ENCODE assay signal across 9 cellular contexts in the genomic region with DNA sequence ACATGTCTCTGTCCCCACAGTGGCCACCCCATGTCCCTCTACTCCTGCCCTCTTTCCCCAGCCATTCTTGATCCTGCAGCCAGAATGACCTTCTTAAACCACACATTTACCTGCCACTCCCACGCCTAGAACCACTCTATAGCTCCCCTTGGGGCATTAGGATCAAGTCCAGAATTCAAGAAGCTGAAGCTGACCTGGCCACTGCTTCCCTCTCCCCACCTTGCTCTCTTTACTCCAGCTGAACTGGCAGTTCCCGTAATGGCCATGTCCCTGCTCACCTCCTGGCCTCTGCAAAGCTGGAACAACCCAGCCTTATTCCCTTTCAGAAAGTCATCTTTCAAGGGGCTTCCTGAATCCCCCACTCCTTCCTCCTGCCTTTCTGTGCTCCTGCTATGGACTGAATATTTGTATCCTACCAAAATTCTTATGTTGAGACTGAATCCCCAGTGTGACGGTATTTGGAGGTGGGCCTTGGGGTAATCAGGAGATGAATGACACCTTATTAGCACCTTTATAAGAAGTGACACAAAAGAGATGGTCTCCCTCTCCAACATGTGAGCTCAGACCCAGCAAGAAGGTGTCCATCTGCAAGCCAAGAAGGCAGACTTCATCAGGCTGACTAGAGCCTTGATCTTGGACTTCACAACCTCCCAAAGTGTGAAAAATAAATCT. TPM values are rescaled to one million over a fixed set of nuclear protein-coding genes. Genes with fewer than 3 reads are reported as not detected.
DNase-seq lines count a peak whose midpoint lies in the region; ATAC-seq and TF ChIP-seq lines count a peak whose summit lies in the region.
"Had no signal": no experiment of that assay in that cellular context is flagged by ENCODE, and none has a peak within 500 bp of the region (broad histone marks: within the 10 kb centered on the region; RNA-seq: fewer than 3 reads in every experiment).

No MANE protein-coding gene starts in this region.

- H3K9me2 ChIP-seq in hepatocyte (replicated peaks; ENCODE audit: insufficient read depth) = no peaks in the 10 kb centered on the region

- ATAC-seq in HG03045 (IDR thresholded peaks at IDR 0.05; ENCODE audit: unreplicated experiment) = no peak
- no peak for ATAC-seq in HG03342 (IDR thresholded peaks at IDR 0.05; ENCODE audit: unreplicated experiment)

- H2AFZ ChIP-seq in hepatocyte (no peak overlapping the region), smooth muscle cell (ENCODE audit: low read depth) (no peak overlapping the region)

- H3K79me2 ChIP-seq in hepatocyte = peaks cover 79% of the 10 kb centered on the region
- H3K79me2 ChIP-seq in smooth muscle cell (ENCODE audit: low read depth) = peaks cover 71% of the 10 kb centered on the region

- H3K9me3 ChIP-seq in HEK293 (ENCODE audit: control insufficient read depth, insufficient read depth, low read depth, low read length) (no peaks in the 10 kb centered on the region), WERI-Rb-1 (ENCODE audit: severe bottlenecking) (no peaks in the 10 kb centered on the region), hepatocyte (ENCODE audit: low read depth) (no peaks in the 10 kb centered on the region), smooth muscle cell (replicated peaks; ENCODE audit: low read depth) (no peaks in the 10 kb centered on the region)

- H3K36me3 ChIP-seq in HEK293 (ENCODE audit: control insufficient read depth in 2 of 2, insufficient read depth in 1 of 2, low read length in 2 of 2) = peaks cover 0 to 25% of the 10 kb centered on the region in 2 experiments; a peak in 1 of 3 replicates
- H3K36me3 ChIP-seq in WERI-Rb-1 = peaks cover 23% of the 10 kb centered on the region
- H3K36me3 ChIP-seq in hepatocyte (replicated peaks; ENCODE audit: insufficient read depth, low read depth) = peaks cover 10% of the 10 kb centered on the region
- peaks cover 8% of the 10 kb centered on the region for H3K36me3 ChIP-seq in smooth muscle cell (ENCODE audit: low read depth)

- H4K20me1 ChIP-seq in hepatocyte (ENCODE audit: insufficient read depth, poor library complexity, severe bottlenecking) (peaks cover 74% of the 10 kb centered on the region), smooth muscle cell (ENCODE audit: low read depth) (peaks cover 87% of the 10 kb centered on the region)

- POLR2A ChIA-PET in HEK293 (lab: Yijun Ruan, JAX) = interaction anchor here (1.6 kb wide), 1 partner anchor 42 kb away, joined by 5 read pairs; no protein-coding TSS in a partner anchor

- peak overlapping the region; percentile 100 for H3K9ac ChIP-seq in smooth muscle cell (ENCODE audit: low read depth)

- H3K27ac ChIP-seq in HEK293 (ENCODE audit: extremely low read depth, low read depth, low read length) = no peak overlapping the region
- peak overlapping the region; percentile 87 for H3K27ac ChIP-seq in WERI-Rb-1
- H3K27ac ChIP-seq in hepatocyte = peak overlapping the region; percentile 100
- H3K27ac ChIP-seq in smooth muscle cell (ENCODE audit: low read depth) = peak overlapping the region; percentile 97

- H3K4me2 ChIP-seq in hepatocyte = peak overlapping the region; percentile 95
- H3K4me2 ChIP-seq in smooth muscle cell = peak overlapping the region; percentile 87

- peaks cover 17% of the 10 kb centered on the region for H3K4me1 ChIP-seq in HEK293 (ENCODE audit: control insufficient read depth, insufficient read depth, low read length)
- peaks cover 69% of the 10 kb centered on the region for H3K4me1 ChIP-seq in hepatocyte (ENCODE audit: insufficient read depth)
- H3K4me1 ChIP-seq in smooth muscle cell (ENCODE audit: low read depth) = peaks cover 34% of the 10 kb centered on the region

- H3K4me3 ChIP-seq in HEK293 (ENCODE audit: low read depth, low read length) (no peak overlapping the region), WERI-Rb-1 (ENCODE audit: low read depth, low read length) (no peak overlapping the region), hepatocyte (no peak overlapping the region), smooth muscle cell (peak overlapping the region; percentile 80)

- no peaks in the 10 kb centered on the region for H3K27me3 ChIP-seq in WERI-Rb-1 (ENCODE audit: insufficient read depth, low read depth, severe bottlenecking)
- no peaks in the 10 kb centered on the region for H3K27me3 ChIP-seq in hepatocyte
- H3K27me3 ChIP-seq in smooth muscle cell (ENCODE audit: low read depth) = no peaks in the 10 kb centered on the region

- DNase-seq in WERI-Rb-1 (no peak), hepatocyte (ENCODE audit: low spot score) (no peak), smooth muscle cell (lab: John Stamatoyannopoulos, UW; ENCODE audit: unreplicated experiment) (no peak), NCI-H524 treated with DMSO at 0.1 percent for 48 hours (lab: John Stamatoyannopoulos, UW) (no peak), NCI-H1436 (lab: John Stamatoyannopoulos, UW) (no peak)
- DNase-seq: NCI-H446 treated with DMSO at 0.1 percent for 48 hours had no signal

- H3F3A ChIP-seq in smooth muscle cell (ENCODE audit: low read depth) = peaks cover 67% of the 10 kb centered on the region

- TF ChIP-seq CTCF in HEK293 (tag by site-specific recombination; IDR thresholded peaks at IDR 0.05) (no peak), WERI-Rb-1 (IDR thresholded peaks at IDR 0.05; ENCODE audit: low read depth, low read length) (no peak), hepatocyte (IDR thresholded peaks at IDR 0.05; ENCODE audit: poor library complexity) (no peak), smooth muscle cell (IDR thresholded peaks at IDR 0.05; ENCODE audit: borderline replicate concordance, insufficient read depth, poor library complexity, severe bottlenecking) (no peak)

- WGBS in hepatocyte (ENCODE audit: low lambda C conversion rate, missing lambda C conversion rate) = 67% methylated on average over 3 of the region's 3 CpGs
- WGBS in smooth muscle cell (ENCODE audit: low lambda C conversion rate) = 42% methylated on average over 3 of the region's 3 CpGs

- CTCF ChIA-PET in HEK293 (lab: Yijun Ruan, JAX) = interaction anchor here (1.1 to 2.4 kb wide), 6 partner anchors 19 to 40 kb away, joined by 3 to 11 read pairs (median 4); no protein-coding TSS in a partner anchor

TF ChIP-seq in HEK293, 187 proteins besides CTCF, POLR2A, EP300 and RAD21:
- TF ChIP-seq SP2 (tag by site-specific recombination; IDR thresholded peaks at IDR 0.05) = no peak
- peak; percentile 86 for TF ChIP-seq ZNF10 (tag by site-specific recombination; IDR thresholded peaks at IDR 0.05)
- TF ChIP-seq ZSCAN16 (tag by site-specific recombination; IDR thresholded peaks at IDR 0.05) = no peak
- TF ChIP-seq, protein P1, sequence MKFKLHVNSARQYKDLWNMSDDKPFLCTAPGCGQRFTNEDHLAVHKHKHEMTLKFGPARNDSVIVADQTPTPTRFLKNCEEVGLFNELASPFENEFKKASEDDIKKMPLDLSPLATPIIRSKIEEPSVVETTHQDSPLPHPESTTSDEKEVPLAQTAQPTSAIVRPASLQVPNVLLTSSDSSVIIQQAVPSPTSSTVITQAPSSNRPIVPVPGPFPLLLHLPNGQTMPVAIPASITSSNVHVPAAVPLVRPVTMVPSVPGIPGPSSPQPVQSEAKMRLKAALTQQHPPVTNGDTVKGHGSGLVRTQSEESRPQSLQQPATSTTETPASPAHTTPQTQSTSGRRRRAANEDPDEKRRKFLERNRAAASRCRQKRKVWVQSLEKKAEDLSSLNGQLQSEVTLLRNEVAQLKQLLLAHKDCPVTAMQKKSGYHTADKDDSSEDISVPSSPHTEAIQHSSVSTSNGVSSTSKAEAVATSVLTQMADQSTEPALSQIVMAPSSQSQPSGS (tag by site-specific recombination; IDR thresholded peaks at IDR 0.05; ENCODE audit: low read depth) = no peak
- no peak for TF ChIP-seq ZNF175 (tag by site-specific recombination; IDR thresholded peaks at IDR 0.05)

RNA-seq across cellular contexts. Expression of gene CSRNP1, which starts 3.8 kb away (rescaled TPM):
- total RNA-seq in hepatocyte = 71.6 and 78.7 TPM in 2 replicates
- polyA plus RNA-seq in hepatocyte = 112 and 115 TPM in 2 replicates
- 124 and 159 TPM in 2 replicates for total RNA-seq in smooth muscle cell
- 198 and 252 TPM in 2 replicates for polyA plus RNA-seq in smooth muscle cell

RNA-seq across cellular contexts. Expression of gene TTC21A, which starts 42.2 kb away (rescaled TPM):
- total RNA-seq in hepatocyte (1.2 and 3.7 TPM in 2 replicates), smooth muscle cell (1.7 and 2.3 TPM in 2 replicates)
- polyA plus RNA-seq in hepatocyte (6.5 and 7.6 TPM in 2 replicates), smooth muscle cell (10.2 and 10.6 TPM in 2 replicates)

RNA-seq across cellular contexts. Expression of gene GORASP1, which starts 42.2 kb away (rescaled TPM):
- 38.0 and 48.6 TPM in 2 replicates for total RNA-seq in hepatocyte
- 42.0 and 49.0 TPM in 2 replicates for polyA plus RNA-seq in hepatocyte
- 27.6 and 29.5 TPM in 2 replicates for total RNA-seq in smooth muscle cell
- polyA plus RNA-seq in smooth muscle cell = 41.6 and 57.0 TPM in 2 replicates

RNA-seq across cellular contexts. Expression of gene XIRP1, which starts 42.8 kb away (rescaled TPM):
- total RNA-seq in hepatocyte = 0.10 TPM in 1 of 2 replicates, not detected in the other
- 1.4 TPM in 1 of 2 replicates, not detected in the other for polyA plus RNA-seq in hepatocyte
- total RNA-seq in smooth muscle cell = 0.13 and 0.31 TPM in 2 replicates
- polyA plus RNA-seq in smooth muscle cell = 0.60 and 0.75 TPM in 2 replicates
